22 cellular contexts compared by ENCODE assay signal in the genomic region with DNA sequence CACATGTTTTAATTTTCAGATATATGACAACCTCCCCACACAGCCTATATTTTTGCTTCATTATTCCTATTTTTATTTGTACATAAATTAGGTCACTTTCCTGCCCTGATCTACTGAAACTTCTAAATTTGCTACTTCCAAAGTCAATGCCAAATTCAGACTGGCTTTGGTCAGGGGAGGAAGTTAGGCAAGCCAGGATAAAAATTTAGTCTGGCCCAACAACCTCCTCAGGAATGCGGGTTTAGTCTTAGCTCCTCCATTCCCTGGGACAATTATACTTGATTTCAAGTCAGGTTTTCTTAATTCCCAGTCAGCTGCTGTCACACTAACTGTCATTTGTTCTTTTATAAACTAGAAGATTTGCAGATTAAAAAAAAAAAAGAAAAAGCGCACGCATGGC.
"Had no signal": no experiment of that assay in that cellular context is flagged by ENCODE, and none has a peak within 500 bp of the region (broad histone marks: within the 10 kb centered on the region; RNA-seq: fewer than 3 reads in every experiment).

No MANE protein-coding gene starts in this region.

- H3K4me1 ChIP-seq: right lobe of liver, testis had no signal

- DNase-seq: activated B cell treated with CpG ODN at 0.5 μM for 24 hours; activated CD4-positive, alpha-beta T cell treated with anti-CD3 and anti-CD28 coated beads, Interleukin-2, amount 50 U/mL, for 1 hour; activated CD8-positive, alpha-beta T cell treated with anti-CD3 and anti-CD28 coated beads for 36 hours; activated gamma-delta T cell treated with Interleukin-2 at 50 U/mL for 16 hours; activated naive CD8-positive, alpha-beta T cell treated with anti-CD3 and anti-CD28 coated beads, Interleukin-2, amount 50 U/mL, for 24 hours; activated T-cell treated with anti-CD3 and anti-CD28 coated beads, Interleukin-2, amount 50 U/mL, for 4 hours; amygdala; cortex of kidney; effector memory CD8-positive, alpha-beta T cell; erythroblast; mammary epithelial cell; naive B cell; nephron progenitor cell; right lobe of liver; stimulated activated CD4-positive, alpha-beta T cell treated with anti-CD3 and anti-CD28 coated beads, Interleukin-12 subunit alpha, Interleukin-12 subunit beta, amount 100 ng/mL, for 4 hours; stimulated activated CD4-positive, alpha-beta T cell treated with anti-CD3 and anti-CD28 coated beads, Interleukin-4, amount 100 ng/mL, for 1 hour; stimulated activated naive CD8-positive, alpha-beta T cell treated with anti-CD3 and anti-CD28 coated beads, Interleukin-15, Interleukin-2, amounts not matched to agents 100 U/mL and 50 U/mL, for 24 hours; T-helper 9 cell; testis; trophoblast cell had no signal

- H3K9me3 ChIP-seq: neutrophil, right lobe of liver, testis had no signal

- H3K36me3 ChIP-seq: neutrophil, right lobe of liver had no signal

- H3K27me3 ChIP-seq: neutrophil, right lobe of liver, testis had no signal

- H3K4me3 ChIP-seq: right lobe of liver, skin epidermis, testis had no signal

- H3K27ac ChIP-seq: neutrophil, right lobe of liver, skin epidermis, testis had no signal
